ENCODE assay signal across 8 cellular contexts in the genomic region with DNA sequence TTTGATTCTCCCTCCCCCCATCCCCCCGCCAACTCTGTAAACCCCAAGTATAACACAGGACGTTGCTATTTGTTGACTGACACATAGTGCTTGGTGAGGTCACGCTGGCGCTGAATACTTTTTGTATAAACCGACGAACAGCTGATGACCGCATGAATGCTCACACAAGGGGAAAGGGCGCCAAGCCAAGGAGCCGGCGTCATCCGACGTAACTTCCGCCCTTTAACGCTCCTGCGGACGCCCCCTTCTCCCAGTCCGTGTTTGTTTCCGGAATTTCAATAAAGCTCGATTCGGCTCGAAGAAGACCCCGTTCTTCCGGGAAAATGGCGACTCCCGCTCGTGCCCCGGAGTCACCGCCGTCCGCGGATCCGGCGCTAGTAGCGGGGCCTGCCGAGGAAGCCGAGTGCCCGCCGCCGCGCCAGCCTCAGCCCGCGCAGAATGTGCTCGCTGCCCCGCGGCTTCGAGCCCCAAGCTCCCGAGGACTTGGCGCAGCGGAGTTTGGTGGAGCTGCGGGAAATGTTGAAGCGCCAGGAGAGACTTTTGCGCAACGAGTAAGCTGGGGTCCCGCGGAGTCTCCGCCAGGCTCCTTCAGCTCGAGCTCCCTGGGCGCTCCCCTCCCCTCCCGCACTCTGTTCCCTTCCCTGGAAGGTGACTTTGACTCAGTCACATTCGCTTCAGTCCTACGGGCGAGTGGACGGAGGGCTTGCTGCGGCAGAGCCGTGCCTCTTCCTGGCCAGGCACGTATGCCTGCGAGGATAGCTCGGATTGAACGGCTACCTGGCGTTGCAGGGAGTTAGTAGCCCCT. TPM values are rescaled to one million over a fixed set of nuclear protein-coding genes. Genes with fewer than 3 reads are reported as not detected.
DNase-seq lines count a peak whose midpoint lies in the region; ATAC-seq and TF ChIP-seq lines count a peak whose summit lies in the region.

A gene (plus strand): TSS at position 310 of the 805 bp plus-strand sequence. CDS start 129 bp downstream, at position 439.

- H3K27me3 Mint-ChIP-seq in effector memory CD8-positive, alpha-beta T cell, result no peaks in the 10 kb centered on the region

- H3K9me3 Mint-ChIP-seq in effector memory CD8-positive, alpha-beta T cell, result no peaks in the 10 kb centered on the region

- CTCF ChIA-PET in activated CD8-positive, alpha-beta memory T cell treated with anti-CD3 and anti-CD28 coated beads for 36 hours (lab: Charles Lee), result interaction anchor here (1.0 to 1.5 kb wide), 4 partner anchors 26 to 147 kb away, joined by 3 to 6 read pairs (median 4); no protein-coding TSS in a partner anchor

- H3K4me3 Mint-ChIP-seq in effector memory CD8-positive, alpha-beta T cell, result peak within 1 kb of the TSS; percentile 73 to 90

- no peak for TF ChIP-seq CTCF in GM20000 (IDR thresholded peaks at IDR 0.05; ENCODE audit: extremely low read depth, missing control alignments)

- peak within 1 kb of the TSS; percentile 52 to 98 for H3K27ac Mint-ChIP-seq in effector memory CD8-positive, alpha-beta T cell

- peak; percentile 92 for ATAC-seq in effector memory CD8-positive, alpha-beta T cell (replicated peaks)

- DNase-seq in CMK (ENCODE audit: low read depth), result peak; percentile 54
- DNase-seq in GM20000 (ENCODE audit: low spot score), result peak; percentile 87
- peak; percentile 99 for DNase-seq in HT-29 (ENCODE audit: low spot score)
- DNase-seq in NOMO-1 (lab: John Stamatoyannopoulos, UW; ENCODE audit: unreplicated experiment in 2 of 2), result peak; percentile 85 to 90
- DNase-seq in effector memory CD8-positive, alpha-beta T cell, result peak; percentile 89 to 91 (median 90)
- peak; percentile 99 for DNase-seq in medulla oblongata (ENCODE audit: extremely low spot score)
- peak; percentile 81 for DNase-seq in stimulated activated CD8-positive, alpha-beta memory T cell treated with anti-CD3 and anti-CD28 coated beads, Interleukin-12 subunit alpha, Interleukin-12 subunit beta, amount 100 ng/mL, for 1 hour (ENCODE audit: low read depth)

- peaks cover 24 to 43% of the 10 kb centered on the region in 2 donors for H3K4me1 Mint-ChIP-seq in effector memory CD8-positive, alpha-beta T cell (ENCODE audit: low read depth in 2 of 2)

- H3K36me3 Mint-ChIP-seq in effector memory CD8-positive, alpha-beta T cell (ENCODE audit: insufficient read depth), result peaks cover 25% of the 10 kb centered on the region

- POLR2A ChIA-PET in activated CD8-positive, alpha-beta memory T cell treated with anti-CD3 and anti-CD28 coated beads for 36 hours (lab: Charles Lee), result interaction anchor here (0.7 to 1.0 kb wide), 3 partner anchors 14 to 146 kb away, joined by 3 to 5 read pairs (median 3); no protein-coding TSS in a partner anchor

RNA-seq across cellular contexts. Expression of the gene that starts here (rescaled TPM):
- 556 and 597 TPM in 2 replicates for total RNA-seq in HT-29 (2014; rRNA removed; shearing (Covaris generic))
- 10 to 100 TPM; 65.2 to 67.0 TPM for total RNA-seq in activated CD8-positive, alpha-beta memory T cell treated with anti-CD3 and anti-CD28 coated beads for 36 hours

Comparison
In these comparisons a context has a peak if more than half of its experiments do, and no peak if none do; other contexts are left out.
1. Peak in every context shown above with its lines: DNase-seq and ATAC-seq.